Comparison of ENCODE assay signal across 7 cellular contexts in the genomic region with DNA sequence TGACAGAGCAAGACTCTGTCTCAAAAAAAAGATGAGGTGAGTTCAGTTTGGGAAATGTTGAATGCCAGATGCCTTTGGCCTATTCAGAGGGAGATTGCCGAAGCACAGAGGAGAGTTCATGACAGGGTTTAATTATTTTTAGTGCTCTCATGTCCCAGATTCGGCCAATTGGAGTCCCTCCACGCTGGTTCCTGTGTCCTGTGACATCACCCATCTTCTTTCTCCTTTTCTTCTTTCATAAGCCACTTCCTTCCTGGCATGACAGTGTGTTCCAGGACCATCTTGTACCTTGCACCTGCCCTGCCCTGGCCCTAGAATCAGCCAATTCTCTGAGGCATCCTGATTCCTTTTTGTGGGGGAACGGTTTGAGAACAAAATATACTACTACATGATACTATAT. TPM values are rescaled to one million over a fixed set of nuclear protein-coding genes. Genes with fewer than 3 reads are reported as not detected.
DNase-seq lines count a peak whose midpoint lies in the region; ATAC-seq and TF ChIP-seq lines count a peak whose summit lies in the region.
"Not testable (repeated sequence)": the region's sequence is repeated elsewhere in the genome, so short reads cannot be mapped to it uniquely, and the experiment has no call there.

No MANE protein-coding gene starts in this region.

- not testable (repeated sequence) for H3K9me3 ChIP-seq in CD8-positive, alpha-beta T cell (ENCODE audit: low read length); T-helper 17 cell (ENCODE audit: control insufficient read depth, low read length, poor library complexity, severe bottlenecking); naive thymus-derived CD4-positive, alpha-beta T cell (ENCODE audit: control insufficient read depth in 2 of 3, low read length in 3 of 3); gastrocnemius medialis

- H3K27me3 ChIP-seq in CD8-positive, alpha-beta T cell (ENCODE audit: insufficient read depth, low read length); naive thymus-derived CD4-positive, alpha-beta T cell (ENCODE audit: control insufficient read depth in 2 of 2, insufficient read depth in 2 of 2, low read length in 2 of 2); gastrocnemius medialis: not testable (repeated sequence)

- H3K27ac ChIP-seq in CD8-positive, alpha-beta T cell (ENCODE audit: low read depth, low read length); naive thymus-derived CD4-positive, alpha-beta T cell (ENCODE audit: low read depth, low read length); gastrocnemius medialis: not testable (repeated sequence)

- CTCF ChIA-PET in CD8-positive, alpha-beta T cell (lab: Charles Lee); activated CD8-positive, alpha-beta T cell treated with anti-CD3 and anti-CD28 coated beads, Interleukin-2, amount 10 ng/mL, durations not matched to agents 7 days and 5 days (lab: Charles Lee); naive thymus-derived CD4-positive, alpha-beta T cell (lab: Charles Lee): not testable (repeated sequence)

- not testable (repeated sequence) for H3K36me3 Mint-ChIP-seq in CD8-positive, alpha-beta T cell; T-helper 17 cell (ENCODE audit: low read depth); activated CD8-positive, alpha-beta T cell treated with anti-CD3 and anti-CD28 coated beads, Interleukin-2, amount 10 ng/mL, durations not matched to agents 7 days and 5 days (ENCODE audit: low read depth); activated T-helper 17 cell treated with anti-CD3 and anti-CD28 coated beads, Interleukin-2, amount 50 U/mL, for 72 hours (ENCODE audit: low read depth); central memory CD8-positive, alpha-beta T cell (ENCODE audit: insufficient read depth); naive thymus-derived CD4-positive, alpha-beta T cell

- H3K36me3 ChIP-seq in CD8-positive, alpha-beta T cell (ENCODE audit: insufficient read depth, low read length); naive thymus-derived CD4-positive, alpha-beta T cell (ENCODE audit: control insufficient read depth in 2 of 3, insufficient read depth in 3 of 3, low read length in 3 of 3); gastrocnemius medialis: not testable (repeated sequence)

- H3K4me3 Mint-ChIP-seq in CD8-positive, alpha-beta T cell; T-helper 17 cell; activated CD8-positive, alpha-beta T cell treated with anti-CD3 and anti-CD28 coated beads, Interleukin-2, amount 10 ng/mL, durations not matched to agents 7 days and 5 days; activated T-helper 17 cell treated with anti-CD3 and anti-CD28 coated beads, Interleukin-2, amount 50 U/mL, for 72 hours; central memory CD8-positive, alpha-beta T cell; naive thymus-derived CD4-positive, alpha-beta T cell: not testable (repeated sequence)

- H3K27me3 Mint-ChIP-seq in CD8-positive, alpha-beta T cell (ENCODE audit: low read depth); T-helper 17 cell; activated CD8-positive, alpha-beta T cell treated with anti-CD3 and anti-CD28 coated beads, Interleukin-2, amount 10 ng/mL, durations not matched to agents 7 days and 5 days (ENCODE audit: low read depth); activated T-helper 17 cell treated with anti-CD3 and anti-CD28 coated beads, Interleukin-2, amount 50 U/mL, for 72 hours; central memory CD8-positive, alpha-beta T cell; naive thymus-derived CD4-positive, alpha-beta T cell: not testable (repeated sequence)

- intact Hi-C loops in CD8-positive, alpha-beta T cell (cut with DNase I, micrococcal nuclease); naive thymus-derived CD4-positive, alpha-beta T cell (cut with micrococcal nuclease); gastrocnemius medialis (cut with DNase I; ENCODE audit: low total_unique reads): not testable (repeated sequence)

- TF ChIP-seq CTCF in CD8-positive, alpha-beta T cell (IDR thresholded peaks at IDR 0.05); gastrocnemius medialis (IDR thresholded peaks at IDR 0.05 in 4 of 5, conservative IDR thresholded peaks at IDR 0.05 in 1 of 5): not testable (repeated sequence)

- POLR2A ChIA-PET in CD8-positive, alpha-beta T cell (lab: Charles Lee); activated CD8-positive, alpha-beta T cell treated with anti-CD3 and anti-CD28 coated beads, Interleukin-2, amount 10 ng/mL, durations not matched to agents 7 days and 5 days (lab: Charles Lee); naive thymus-derived CD4-positive, alpha-beta T cell (lab: Charles Lee): not testable (repeated sequence)

- not testable (repeated sequence) for DNase-seq in CD8-positive, alpha-beta T cell; T-helper 17 cell; activated CD8-positive, alpha-beta T cell treated with anti-CD3 and anti-CD28 coated beads, Interleukin-2, amount 10 ng/mL, durations not matched to agents 7 days and 5 days; central memory CD8-positive, alpha-beta T cell (ENCODE audit: low spot score in 2 of 2); naive thymus-derived CD4-positive, alpha-beta T cell; gastrocnemius medialis

- in situ Hi-C loops in gastrocnemius medialis (cut with MboI; ENCODE audit: low sequenced_read_pairs in 4 of 4), result not testable (repeated sequence)

- not testable (repeated sequence) for H3K4me3 ChIP-seq in CD8-positive, alpha-beta T cell (ENCODE audit: low read depth, low read length); naive thymus-derived CD4-positive, alpha-beta T cell (ENCODE audit: low read length); gastrocnemius medialis

- H3K27ac Mint-ChIP-seq in CD8-positive, alpha-beta T cell; T-helper 17 cell; activated CD8-positive, alpha-beta T cell treated with anti-CD3 and anti-CD28 coated beads, Interleukin-2, amount 10 ng/mL, durations not matched to agents 7 days and 5 days; activated T-helper 17 cell treated with anti-CD3 and anti-CD28 coated beads, Interleukin-2, amount 50 U/mL, for 72 hours; central memory CD8-positive, alpha-beta T cell (ENCODE audit: low read depth); naive thymus-derived CD4-positive, alpha-beta T cell: not testable (repeated sequence)

- TF ChIP-seq POLR2A in gastrocnemius medialis (IDR thresholded peaks at IDR 0.05), result not testable (repeated sequence)

- not testable (repeated sequence) for H3K4me1 ChIP-seq in CD8-positive, alpha-beta T cell (ENCODE audit: insufficient read depth, low read length); naive thymus-derived CD4-positive, alpha-beta T cell (ENCODE audit: control insufficient read depth in 2 of 2, insufficient read depth in 2 of 2, low read length in 2 of 2); gastrocnemius medialis

- peak; percentile 79 for ATAC-seq in CD8-positive, alpha-beta T cell
- ATAC-seq in T-helper 17 cell, result peak; percentile 70
- peak; percentile 77 for ATAC-seq in activated CD8-positive, alpha-beta T cell treated with anti-CD3 and anti-CD28 coated beads, Interleukin-2, amount 10 ng/mL, durations not matched to agents 7 days and 5 days
- peak; percentile 83 for ATAC-seq in activated T-helper 17 cell treated with anti-CD3 and anti-CD28 coated beads, Interleukin-2, amount 50 U/mL, for 72 hours (replicated peaks)
- ATAC-seq in central memory CD8-positive, alpha-beta T cell (replicated peaks; ENCODE audit: extremely low read depth, poor library complexity, severe bottlenecking), result peak; percentile 57
- ATAC-seq in naive thymus-derived CD4-positive, alpha-beta T cell, result peak; percentile 60
- peak; percentile 90 to 92 for ATAC-seq in gastrocnemius medialis

- not testable (repeated sequence) for H3K4me1 Mint-ChIP-seq in CD8-positive, alpha-beta T cell (ENCODE audit: low read depth); T-helper 17 cell; activated CD8-positive, alpha-beta T cell treated with anti-CD3 and anti-CD28 coated beads, Interleukin-2, amount 10 ng/mL, durations not matched to agents 7 days and 5 days (ENCODE audit: low read depth); activated T-helper 17 cell treated with anti-CD3 and anti-CD28 coated beads, Interleukin-2, amount 50 U/mL, for 72 hours; central memory CD8-positive, alpha-beta T cell; naive thymus-derived CD4-positive, alpha-beta T cell

- not testable (repeated sequence) for H3K9me3 Mint-ChIP-seq in CD8-positive, alpha-beta T cell; activated CD8-positive, alpha-beta T cell treated with anti-CD3 and anti-CD28 coated beads, Interleukin-2, amount 10 ng/mL, durations not matched to agents 7 days and 5 days (ENCODE audit: insufficient read depth); activated T-helper 17 cell treated with anti-CD3 and anti-CD28 coated beads, Interleukin-2, amount 50 U/mL, for 72 hours; central memory CD8-positive, alpha-beta T cell; naive thymus-derived CD4-positive, alpha-beta T cell

RNA-seq across cellular contexts. Expression of gene SULT1A3, which starts 12.4 kb away (rescaled TPM):
- total RNA-seq in CD8-positive, alpha-beta T cell, result 10 to 100 TPM; 15.1 to 17.8 TPM
- total RNA-seq in T-helper 17 cell (10 to 100 TPM; 28.8 to 30.0 TPM), gastrocnemius medialis (10 to 100 TPM in 1 of 4 donors, 1 to 10 TPM in 2, not detected in 1; 4.9 to 11.3 (median 9.2) TPM)
- 10 to 100 TPM; 28.9 to 32.8 TPM for total RNA-seq in activated CD8-positive, alpha-beta T cell treated with anti-CD3 and anti-CD28 coated beads, Interleukin-2, amount 10 ng/mL, durations not matched to agents 7 days and 5 days
- 10 to 100 TPM; 30.9 to 39.5 TPM for total RNA-seq in activated T-helper 17 cell treated with anti-CD3 and anti-CD28 coated beads, Interleukin-2, amount 50 U/mL, for 72 hours
- total RNA-seq in naive thymus-derived CD4-positive, alpha-beta T cell, result 10 to 100 TPM; 25.3 to 34.8 (median 32.8) TPM
- polyA plus RNA-seq in naive thymus-derived CD4-positive, alpha-beta T cell, result 1 to 10 TPM in 1 of 2 donors, under 1 TPM in 1; 0.51 to 1.1 TPM

RNA-seq across cellular contexts. Expression of gene SLX1A, which starts 17.7 kb away (rescaled TPM):
- 10 to 100 TPM; 22.7 to 23.1 TPM for total RNA-seq in CD8-positive, alpha-beta T cell
- 10 to 100 TPM; 43.0 to 47.8 TPM for total RNA-seq in T-helper 17 cell
- total RNA-seq in activated CD8-positive, alpha-beta T cell treated with anti-CD3 and anti-CD28 coated beads, Interleukin-2, amount 10 ng/mL, durations not matched to agents 7 days and 5 days, result 100 to 1,000 TPM; 115 to 123 TPM
- total RNA-seq in activated T-helper 17 cell treated with anti-CD3 and anti-CD28 coated beads, Interleukin-2, amount 50 U/mL, for 72 hours, result 10 to 100 TPM; 34.1 to 69.0 TPM
- total RNA-seq in naive thymus-derived CD4-positive, alpha-beta T cell, result 10 to 100 TPM; 41.8 to 84.5 (median 49.5) TPM
- polyA plus RNA-seq in naive thymus-derived CD4-positive, alpha-beta T cell, result 10 to 100 TPM; 36.4 to 40.0 TPM
- total RNA-seq in gastrocnemius medialis, result 100 to 1,000 TPM in 1 of 4 donors, 10 to 100 TPM in 3; 23.6 to 103 (median 45.7) TPM

RNA-seq across cellular contexts. Expression of gene BOLA2B, which starts 17.9 kb away (rescaled TPM):
- total RNA-seq in CD8-positive, alpha-beta T cell, result 10 to 100 TPM; 55.5 to 56.2 TPM
- 10 to 100 TPM; 60.7 to 78.7 TPM for total RNA-seq in T-helper 17 cell
- total RNA-seq in activated CD8-positive, alpha-beta T cell treated with anti-CD3 and anti-CD28 coated beads, Interleukin-2, amount 10 ng/mL, durations not matched to agents 7 days and 5 days, result 100 to 1,000 TPM; 205 to 212 TPM
- 100 to 1,000 TPM; 100 to 267 TPM for total RNA-seq in activated T-helper 17 cell treated with anti-CD3 and anti-CD28 coated beads, Interleukin-2, amount 50 U/mL, for 72 hours
- total RNA-seq in naive thymus-derived CD4-positive, alpha-beta T cell, result 100 to 1,000 TPM in 1 of 5 experiments, 10 to 100 TPM in 4; 51.3 to 173 (median 69.8) TPM
- 100 to 1,000 TPM; 168 to 205 TPM for polyA plus RNA-seq in naive thymus-derived CD4-positive, alpha-beta T cell
- total RNA-seq in gastrocnemius medialis, result 100 to 1,000 TPM in 3 of 4 donors, 10 to 100 TPM in 1; 96.7 to 228 (median 140) TPM

RNA-seq across cellular contexts. Expression of gene CORO1A, which starts 28.0 kb away (rescaled TPM):
- total RNA-seq in CD8-positive, alpha-beta T cell, result 100 to 1,000 TPM; 352 to 364 TPM
- total RNA-seq in T-helper 17 cell (100 to 1,000 TPM; 665 to 718 TPM), gastrocnemius medialis (1 to 10 TPM in 3 of 4 donors, under 1 TPM in 1; 0.44 to 8.9 (median 5.8) TPM)
- total RNA-seq in activated CD8-positive, alpha-beta T cell treated with anti-CD3 and anti-CD28 coated beads, Interleukin-2, amount 10 ng/mL, durations not matched to agents 7 days and 5 days, result 1,000 to 10,000 TPM; 1,875 to 1,983 TPM
- total RNA-seq in activated T-helper 17 cell treated with anti-CD3 and anti-CD28 coated beads, Interleukin-2, amount 50 U/mL, for 72 hours, result 1,000 to 10,000 TPM in 1 of 2 donors, 100 to 1,000 TPM in 1; 649 to 1,196 TPM
- total RNA-seq in naive thymus-derived CD4-positive, alpha-beta T cell, result 1,000 to 10,000 TPM in 1 of 5 experiments, 100 to 1,000 TPM in 4; 609 to 1,666 (median 826) TPM
- polyA plus RNA-seq in naive thymus-derived CD4-positive, alpha-beta T cell, result 1,000 to 10,000 TPM; 1,289 to 1,601 TPM

RNA-seq across cellular contexts. Expression of gene NPIPB13, which starts 36.9 kb away (rescaled TPM):
- total RNA-seq in CD8-positive, alpha-beta T cell, result 10 to 100 TPM; 13.8 to 18.6 TPM
- 10 to 100 TPM; 17.4 to 30.3 TPM for total RNA-seq in T-helper 17 cell
- 10 to 100 TPM; 12.6 to 24.3 TPM for total RNA-seq in activated CD8-positive, alpha-beta T cell treated with anti-CD3 and anti-CD28 coated beads, Interleukin-2, amount 10 ng/mL, durations not matched to agents 7 days and 5 days
- total RNA-seq in activated T-helper 17 cell treated with anti-CD3 and anti-CD28 coated beads, Interleukin-2, amount 50 U/mL, for 72 hours, result 10 to 100 TPM; 16.1 to 25.1 TPM
- 10 to 100 TPM; 13.3 to 33.3 (median 14.4) TPM for total RNA-seq in naive thymus-derived CD4-positive, alpha-beta T cell
- 1 to 10 TPM in 1 of 2 donors, under 1 TPM in 1; 0.85 to 2.6 TPM for polyA plus RNA-seq in naive thymus-derived CD4-positive, alpha-beta T cell
- total RNA-seq in gastrocnemius medialis, result 10 to 100 TPM in 1 of 4 donors, 1 to 10 TPM in 1, under 1 TPM in 2; 0.62 to 10.4 (median 0.91) TPM
